ENCODE assay signal across 34 cellular contexts in the genomic region with DNA sequence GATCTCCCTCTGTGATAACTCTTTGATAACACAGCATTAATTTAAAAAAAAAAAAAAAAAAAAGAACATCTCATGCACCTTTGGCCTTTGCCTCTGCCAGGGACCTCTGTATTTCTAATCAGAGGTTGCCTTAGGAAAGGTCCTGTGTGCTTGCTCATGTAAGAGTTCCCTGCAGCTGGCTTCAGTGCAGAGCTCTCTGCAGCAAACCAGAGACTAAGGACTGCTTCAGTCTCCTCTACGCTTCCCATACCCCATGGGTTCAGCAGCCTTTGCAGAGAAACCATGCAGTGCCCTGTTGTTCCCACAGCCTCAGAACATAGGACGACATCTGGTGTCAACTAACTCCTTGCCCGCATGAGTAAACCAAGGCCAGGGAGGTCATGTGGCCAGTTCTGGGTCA.
"Had no signal": no experiment of that assay in that cellular context is flagged by ENCODE, and none has a peak within 500 bp of the region (broad histone marks: within the 10 kb centered on the region; RNA-seq: fewer than 3 reads in every experiment).

No MANE protein-coding gene starts in this region.

- H3K27ac Mint-ChIP-seq: activated CD4-positive, alpha-beta T cell treated with anti-CD3 and anti-CD28 coated beads for 36 hours; activated CD4-positive, alpha-beta T cell treated with anti-CD3 and anti-CD28 coated beads, Interleukin-2, amount 10 ng/mL, durations not matched to agents 7 days and 5 days; activated CD8-positive, alpha-beta T cell treated with anti-CD3 and anti-CD28 coated beads, Interleukin-2, amount 10 ng/mL, durations not matched to agents 7 days and 5 days; activated naive CD4-positive, alpha-beta T cell treated with anti-CD3 and anti-CD28 coated beads for 36 hours; activated naive CD4-positive, alpha-beta T cell treated with anti-CD3 and anti-CD28 coated beads, Interleukin-2, amount 50 U/mL, for 72 hours; activated T-helper 1 cell treated with anti-CD3 and anti-CD28 coated beads, Interleukin-12 subunit alpha, Interleukin-12 subunit beta, Interleukin-2, Interleukin-4 antibody, amounts not matched to agents 30 ng/mL and 10 ng/mL and 1 ng/mL, durations not matched to agents 14 hours and 24 hours and 36 hours; T-helper 1 cell treated with Interleukin-12 subunit alpha and Interleukin-12 subunit beta and Interleukin-4 antibody, amounts not matched to agents 30 μg/mL and 1 μg/mL, for 36 hours; T-helper 2 cell treated with Interferon-gamma antibody and Interleukin-4, amounts not matched to agents 5 μg/mL and 100 μg/mL, for 36 hours had no signal

- DNase-seq: activated CD4-positive, alpha-beta T cell treated with anti-CD3 and anti-CD28 coated beads for 36 hours; activated CD4-positive, alpha-beta T cell treated with anti-CD3 and anti-CD28 coated beads, Interleukin-2, amount 10 ng/mL, durations not matched to agents 7 days and 5 days; activated CD4-positive, alpha-beta T cell treated with anti-CD3 and anti-CD28 coated beads, Interleukin-2, amount 50 U/mL, for 48 hours; activated CD8-positive, alpha-beta memory T cell treated with anti-CD3 and anti-CD28 coated beads, Interleukin-2, amount 50 U/mL, for 4 hours; activated CD8-positive, alpha-beta T cell treated with anti-CD3 and anti-CD28 coated beads, Interleukin-2, amount 10 ng/mL, durations not matched to agents 7 days and 5 days; activated gamma-delta T cell treated with Interleukin-2 at 50 U/mL for 16 hours; activated naive CD4-positive, alpha-beta T cell treated with anti-CD3 and anti-CD28 coated beads for 36 hours; activated T-cell treated with anti-CD3 and anti-CD28 coated beads for 4 hours; activated T-cell treated with anti-CD3 and anti-CD28 coated beads, Interleukin-2, amount 50 U/mL, for 4 hours; adrenal gland; caudate nucleus; cerebellar nuclear complex; MM.1S; MV-4-11; NCI-H1092; NCI-H1436 treated with DMSO at 0.1 percent for 48 hours; NCI-H187 treated with DMSO at 0.1 percent for 48 hours; NCI-H2081; NCI-H226; NCI-H446 treated with DMSO at 0.1 percent for 48 hours; NCI-H524; NCI-H69; Peyer's patch; RPMI8226; SHP77 treated with DMSO at 0.1 percent for 48 hours; SK-N-SH had no signal

- H3K4me3 Mint-ChIP-seq: activated CD4-positive, alpha-beta T cell treated with anti-CD3 and anti-CD28 coated beads for 36 hours; activated CD4-positive, alpha-beta T cell treated with anti-CD3 and anti-CD28 coated beads, Interleukin-2, amount 10 ng/mL, durations not matched to agents 7 days and 5 days; activated CD8-positive, alpha-beta T cell treated with anti-CD3 and anti-CD28 coated beads, Interleukin-2, amount 10 ng/mL, durations not matched to agents 7 days and 5 days; activated naive CD4-positive, alpha-beta T cell treated with anti-CD3 and anti-CD28 coated beads for 36 hours; activated T-cell treated with anti-CD3 and anti-CD28 coated beads, Interleukin-2, amount 50 U/mL, for 4 hours; activated T-helper 1 cell treated with anti-CD3 and anti-CD28 coated beads, Interleukin-12 subunit alpha, Interleukin-12 subunit beta, Interleukin-2, Interleukin-4 antibody, amounts not matched to agents 30 ng/mL and 10 ng/mL and 1 ng/mL, durations not matched to agents 14 hours and 24 hours and 36 hours; brain; T-helper 1 cell treated with Interleukin-12 subunit alpha and Interleukin-12 subunit beta and Interleukin-4 antibody, amounts not matched to agents 30 μg/mL and 1 μg/mL, for 36 hours; T-helper 2 cell treated with Interferon-gamma antibody and Interleukin-4, amounts not matched to agents 5 μg/mL and 100 μg/mL, for 36 hours had no signal

- H3K9me3 ChIP-seq: adrenal gland, Peyer's patch, SJSA1, SK-N-SH had no signal

- H3K4me2 ChIP-seq: KMS-11, SK-N-SH had no signal

- H3K27ac ChIP-seq: adrenal gland, KMS-11, Peyer's patch, SJSA1 had no signal

- H3K9me3 Mint-ChIP-seq: activated CD4-positive, alpha-beta T cell treated with anti-CD3 and anti-CD28 coated beads, Interleukin-2, amount 10 ng/mL, durations not matched to agents 7 days and 5 days; activated naive CD4-positive, alpha-beta T cell treated with anti-CD3 and anti-CD28 coated beads for 36 hours; activated naive CD4-positive, alpha-beta T cell treated with anti-CD3 and anti-CD28 coated beads, Interleukin-2, amount 50 U/mL, for 72 hours; activated T-cell treated with anti-CD3 and anti-CD28 coated beads, Interleukin-2, amount 50 U/mL, for 4 hours; activated T-helper 1 cell treated with anti-CD3 and anti-CD28 coated beads, Interleukin-12 subunit alpha, Interleukin-12 subunit beta, Interleukin-2, Interleukin-4 antibody, amounts not matched to agents 30 ng/mL and 10 ng/mL and 1 ng/mL, durations not matched to agents 14 hours and 24 hours and 36 hours; brain; T-helper 1 cell treated with Interleukin-12 subunit alpha and Interleukin-12 subunit beta and Interleukin-4 antibody, amounts not matched to agents 30 μg/mL and 1 μg/mL, for 36 hours; T-helper 2 cell treated with Interferon-gamma antibody and Interleukin-4, amounts not matched to agents 5 μg/mL and 100 μg/mL, for 36 hours had no signal

- H3K4me1 ChIP-seq: adrenal gland, Peyer's patch, SJSA1 had no signal

- H3K36me3 ChIP-seq: adrenal gland, Peyer's patch, SJSA1 had no signal

- H3K4me1 Mint-ChIP-seq: activated CD4-positive, alpha-beta T cell treated with anti-CD3 and anti-CD28 coated beads for 36 hours; activated CD4-positive, alpha-beta T cell treated with anti-CD3 and anti-CD28 coated beads, Interleukin-2, amount 10 ng/mL, durations not matched to agents 7 days and 5 days had no signal

- FAIRE-seq: TTC549 had no signal

- H3K9ac ChIP-seq: KMS-11, SK-N-SH had no signal

- H3K4me3 ChIP-seq: adrenal gland, Peyer's patch, SJSA1 had no signal

- H3K27me3 ChIP-seq: adrenal gland, Peyer's patch, SJSA1 had no signal

- H3K36me3 Mint-ChIP-seq: activated naive CD4-positive, alpha-beta T cell treated with anti-CD3 and anti-CD28 coated beads, Interleukin-2, amount 50 U/mL, for 72 hours; brain had no signal

- ATAC-seq: activated CD4-positive, alpha-beta T cell treated with anti-CD3 and anti-CD28 coated beads for 36 hours; activated CD8-positive, alpha-beta T cell treated with anti-CD3 and anti-CD28 coated beads, Interleukin-2, amount 10 ng/mL, durations not matched to agents 7 days and 5 days; activated naive CD4-positive, alpha-beta T cell treated with anti-CD3 and anti-CD28 coated beads, Interleukin-2, amount 50 U/mL, for 72 hours; activated T-cell treated with anti-CD3 and anti-CD28 coated beads, Interleukin-2, amount 50 U/mL, for 4 hours had no signal
